In the genomic region with DNA sequence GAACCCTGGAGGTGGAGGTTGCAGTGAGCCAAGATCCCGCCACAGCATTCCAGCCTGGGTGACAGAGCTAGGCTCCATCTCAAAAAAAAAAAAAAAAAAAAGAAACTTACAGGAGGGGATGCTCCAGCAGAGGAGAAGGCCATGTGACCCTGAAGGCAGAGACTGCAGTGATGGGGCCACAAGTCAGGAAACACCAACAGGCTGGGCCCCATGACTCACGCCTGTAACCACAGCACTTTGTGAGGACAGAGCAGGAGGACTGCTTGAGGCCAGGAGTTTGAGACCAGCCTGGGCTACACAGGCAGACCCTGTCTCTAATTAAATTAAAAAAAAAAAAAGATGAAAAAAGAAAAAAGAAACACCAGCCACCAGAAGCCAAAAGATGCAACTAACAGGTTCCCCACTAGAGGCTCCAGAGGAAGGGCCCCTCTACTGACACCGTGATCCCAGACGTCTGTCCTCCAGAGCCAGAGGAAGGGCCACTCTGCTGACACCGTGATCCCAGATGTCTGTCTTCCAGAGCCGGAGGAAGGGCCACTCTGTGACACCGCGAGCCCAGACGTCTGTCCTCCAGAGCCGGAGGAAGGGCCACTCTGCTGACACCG, we compare ENCODE assay signal across 10 cellular contexts. TPM values are rescaled to one million over a fixed set of nuclear protein-coding genes. Genes with fewer than 3 reads are reported as not detected.
DNase-seq lines count a peak whose midpoint lies in the region; ATAC-seq and TF ChIP-seq lines count a peak whose summit lies in the region.
"Had no signal": no experiment of that assay in that cellular context is flagged by ENCODE, and none has a peak within 500 bp of the region (broad histone marks: within the 10 kb centered on the region; RNA-seq: fewer than 3 reads in every experiment).

No MANE protein-coding gene starts in this region.

- ATAC-seq in GM23338 (peak; percentile 61), GM21447 (IDR thresholded peaks at IDR 0.05; ENCODE audit: unreplicated experiment) (no peak)

- TF ChIP-seq RAD21 in liver (IDR thresholded peaks at IDR 0.05) = peak; percentile 59 to 79

- H2AFZ ChIP-seq in GM23338 (no peak overlapping the region), OCI-LY3 (ENCODE audit: low read depth, low read length) (no peak overlapping the region)

- no peak overlapping the region for H3K4me3 Mint-ChIP-seq in GM23338

- 74% methylated on average over 11 of the region's 11 CpGs for WGBS in liver

- H3K36me3 Mint-ChIP-seq in GM23338 (ENCODE audit: low read depth) = peaks cover 19% of the 10 kb centered on the region

- H3K4me2 ChIP-seq in GM23338 = no peak overlapping the region
- no peak overlapping the region for H3K4me2 ChIP-seq in OCI-LY3 (ENCODE audit: low read length)

- H3K79me2 ChIP-seq in GM23338 (replicated peaks; ENCODE audit: insufficient read depth) (no peaks in the 10 kb centered on the region), OCI-LY3 (ENCODE audit: low read length) (no peaks in the 10 kb centered on the region)

- H3K27me3 ChIP-seq in GM23338 (ENCODE audit: insufficient read depth) (no peaks in the 10 kb centered on the region), OCI-LY3 (ENCODE audit: low read depth, low read length) (peaks cover 34% of the 10 kb centered on the region), liver (ENCODE audit: control insufficient read depth in 4 of 4, insufficient read depth in 4 of 4, low read length in 3 of 4) (no peaks in the 10 kb centered on the region)

- TF ChIP-seq CTCF in GM12874 (IDR thresholded peaks at IDR 0.05; ENCODE audit: insufficient read depth, low read depth, low read length) (peak; percentile 48), GM23338 (conservative IDR thresholded peaks at IDR 0.05; ENCODE audit: low read depth in 2 of 2) (peak; percentile 18 to 36; a peak in 3 of 4 replicates), OCI-LY3 (IDR thresholded peaks at IDR 0.05; ENCODE audit: low read depth, low read length) (peak; percentile 16; the same call in 1 of the 2 replicates), liver (IDR thresholded peaks at IDR 0.05; ENCODE audit: low read depth, low read length, missing input control) (peak; percentile 43)

- H3K9me3 ChIP-seq in OCI-LY3 (ENCODE audit: insufficient read depth, low read length) = no peaks in the 10 kb centered on the region
- H3K9me3 ChIP-seq in liver (ENCODE audit: control insufficient read depth in 4 of 4, low read length in 3 of 4) = no peaks in the 10 kb centered on the region

- H3K36me3 ChIP-seq in GM23338 (ENCODE audit: insufficient read depth) = no peaks in the 10 kb centered on the region
- no peaks in the 10 kb centered on the region for H3K36me3 ChIP-seq in OCI-LY3 (replicated peaks; ENCODE audit: low read depth, low read length)
- H3K36me3 ChIP-seq in liver (ENCODE audit: control insufficient read depth in 4 of 4, insufficient read depth in 3 of 4, low read depth in 1 of 4, low read length in 3 of 4) = no peaks in the 10 kb centered on the region

- no peak overlapping the region for H3K9ac ChIP-seq in OCI-LY3 (ENCODE audit: low read length)
- no peak overlapping the region for H3K9ac ChIP-seq in liver (ENCODE audit: low read depth in 1 of 2, low read length in 2 of 2)

- H3K9me3 Mint-ChIP-seq in GM23338 = peaks cover 72% of the 10 kb centered on the region

- DNase-seq in GM23338 (ENCODE audit: low spot score) = peak; percentile 63
- no peak for DNase-seq in amniotic stem cell (lab: John Stamatoyannopoulos, UW)
- no peak for DNase-seq in NCI-H2196 (lab: John Stamatoyannopoulos, UW; ENCODE audit: unreplicated experiment)
- DNase-seq in NCI-H2196 treated with DMSO at 0.1 percent for 48 hours (lab: John Stamatoyannopoulos, UW; ENCODE audit: unreplicated experiment) = no peak
- DNase-seq: activated CD4-positive, alpha-beta T cell treated with anti-CD3 and anti-CD28 coated beads, Interleukin-2, amount 50 U/mL, for 48 hours had no signal

- no peaks in the 10 kb centered on the region for H4K20me1 ChIP-seq in GM23338 (replicated peaks; ENCODE audit: insufficient read depth)
- no peaks in the 10 kb centered on the region for H4K20me1 ChIP-seq in OCI-LY3 (ENCODE audit: insufficient read depth, low read length)

- H3K9me2 ChIP-seq in GM23338 (ENCODE audit: insufficient read depth) = no peaks in the 10 kb centered on the region

- H3K27ac Mint-ChIP-seq in GM23338 = no peak overlapping the region

- H3K4me1 ChIP-seq in GM23338 (ENCODE audit: insufficient read depth) = peaks cover 9% of the 10 kb centered on the region
- peaks cover 30% of the 10 kb centered on the region for H3K4me1 ChIP-seq in OCI-LY3 (ENCODE audit: low read length)
- H3K4me1 ChIP-seq in liver (ENCODE audit: control insufficient read depth in 4 of 4, insufficient read depth in 4 of 4, low read length in 3 of 4) = no peaks in the 10 kb centered on the region

- no peak overlapping the region for H3K4me3 ChIP-seq in GM23338
- H3K4me3 ChIP-seq in OCI-LY3 (ENCODE audit: low read length) = no peak overlapping the region
- no peak overlapping the region for H3K4me3 ChIP-seq in liver (ENCODE audit: low read depth in 1 of 3, low read length in 3 of 3)

- peaks cover 10% of the 10 kb centered on the region; the same call in 2 of the 3 replicates for H3K4me1 Mint-ChIP-seq in GM23338

- H3K27ac ChIP-seq in GM23338 (ENCODE audit: low read depth) (no peak overlapping the region), OCI-LY3 (ENCODE audit: low read length) (no peak overlapping the region), liver (ENCODE audit: low read depth in 1 of 2, low read length in 2 of 2) (no peak overlapping the region)

- H3F3A ChIP-seq in GM23338 (replicated peaks; ENCODE audit: low read depth) = no peaks in the 10 kb centered on the region

- peaks cover 14% of the 10 kb centered on the region for H3K27me3 Mint-ChIP-seq in GM23338 (ENCODE audit: insufficient read depth, low read depth, poor library complexity)

TF ChIP-seq in liver, 16 proteins besides CTCF, POLR2A, EP300 and RAD21:
- TF ChIP-seq FOXA2 (IDR thresholded peaks at IDR 0.05) = no peak
- no peak for TF ChIP-seq ZBTB33 (IDR thresholded peaks at IDR 0.05)
- TF ChIP-seq, protein P1, sequence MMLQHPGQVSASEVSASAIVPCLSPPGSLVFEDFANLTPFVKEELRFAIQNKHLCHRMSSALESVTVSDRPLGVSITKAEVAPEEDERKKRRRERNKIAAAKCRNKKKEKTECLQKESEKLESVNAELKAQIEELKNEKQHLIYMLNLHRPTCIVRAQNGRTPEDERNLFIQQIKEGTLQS (IDR thresholded peaks at IDR 0.05) = no peak
- TF ChIP-seq MAX (IDR thresholded peaks at IDR 0.05) = no peak
- no peak for TF ChIP-seq FOXA1 (IDR thresholded peaks at IDR 0.05)
- TF ChIP-seq HNF4A (conservative IDR thresholded peaks at IDR 0.05) = no peak
- no peak for TF ChIP-seq JUND (IDR thresholded peaks at IDR 0.05)
- no peak for TF ChIP-seq HNF4G (IDR thresholded peaks at IDR 0.05)
- no peak for TF ChIP-seq EGR1 (IDR thresholded peaks at IDR 0.05; ENCODE audit: low read depth in 2 of 2)
- TF ChIP-seq YY1 (IDR thresholded peaks at IDR 0.05) = no peak
- TF ChIP-seq NR2F2 (IDR thresholded peaks at IDR 0.05) = no peak
- TF ChIP-seq TAF1 (conservative IDR thresholded peaks at IDR 0.05) = no peak
- no peak for TF ChIP-seq GABPA (IDR thresholded peaks at IDR 0.05 in 1 of 2, conservative IDR thresholded peaks at IDR 0.05 in 1 of 2)

RNA-seq across cellular contexts. Expression of gene GLT1D1, which starts 9.1 kb away (rescaled TPM):
- total RNA-seq in GM23338 (2014; rRNA removed; shearing (Covaris generic)) = 4.4 and 5.9 TPM in 2 replicates
- polyA plus RNA-seq in GM23338 (2016; fragmentation: Nextera tagmentation; extraction: Ambion mirVana) (1.4 and 1.9 TPM in 2 replicates), liver (10 to 100 TPM; 10.4 to 14.6 TPM)
- 10 to 100 TPM; 13.1 to 17.7 TPM for total RNA-seq in liver
- total RNA-seq: NCI-H460 had no signal

RNA-seq across cellular contexts. Expression of gene SLC15A4, which starts 20.4 kb away (rescaled TPM):
- 27.1 and 30.3 TPM in 2 replicates for total RNA-seq in GM23338 (2014; rRNA removed; shearing (Covaris generic))
- polyA plus RNA-seq in GM23338 (2016; fragmentation: Nextera tagmentation; extraction: Ambion mirVana) (6.7 and 7.7 TPM in 2 replicates), liver (1 to 10 TPM; 7.3 to 9.6 TPM)
- total RNA-seq in liver = 10 to 100 TPM; 20.2 to 25.3 TPM
